In the genomic region with DNA sequence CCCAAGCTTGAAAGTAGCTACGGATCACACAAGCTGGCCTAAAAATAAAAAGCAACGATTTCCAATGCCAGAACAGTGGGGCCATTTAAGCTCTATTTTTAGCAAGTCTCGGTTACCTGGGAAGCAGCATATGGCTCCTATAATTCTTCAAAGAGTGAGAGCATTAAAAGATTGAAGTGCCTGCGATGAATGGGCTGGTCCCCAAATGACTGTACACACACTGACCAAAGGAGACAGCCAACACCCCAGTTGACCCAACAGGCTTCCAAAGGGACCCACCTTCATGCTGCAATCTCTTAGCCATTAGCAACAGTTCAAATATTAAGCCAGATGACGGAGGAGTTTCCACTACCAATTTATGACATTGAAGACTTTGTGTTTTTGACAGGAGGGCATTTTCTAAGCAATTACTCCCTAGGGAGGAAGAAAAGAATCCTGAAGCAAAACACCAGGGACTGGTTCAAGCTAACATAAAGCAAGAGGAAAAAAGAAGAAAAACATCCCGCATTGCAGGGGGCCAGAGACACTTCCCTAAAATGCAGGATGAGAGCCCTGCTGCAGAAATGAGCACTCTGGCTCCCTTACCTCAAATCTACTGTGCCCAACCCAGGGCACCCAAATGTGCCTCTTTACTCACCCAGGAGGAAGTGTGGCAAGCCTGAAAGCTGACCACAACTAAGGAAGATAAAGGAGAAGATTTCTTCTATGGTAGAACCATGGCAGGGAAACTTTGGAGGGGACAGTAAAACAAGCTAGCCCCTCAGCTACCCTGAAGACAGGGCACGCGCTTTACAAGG, we compare ENCODE assay signal across 11 cellular contexts. TPM values are rescaled to one million over a fixed set of nuclear protein-coding genes. Genes with fewer than 3 reads are reported as not detected.
DNase-seq lines count a peak whose midpoint lies in the region; ATAC-seq and TF ChIP-seq lines count a peak whose summit lies in the region.
"Had no signal": no experiment of that assay in that cellular context is flagged by ENCODE, and none has a peak within 500 bp of the region (broad histone marks: within the 10 kb centered on the region; RNA-seq: fewer than 3 reads in every experiment).

No MANE protein-coding gene starts in this region.

- TF ChIP-seq CTCF in MM.1S (IDR thresholded peaks at IDR 0.05; ENCODE audit: low read length), result no peak
- no peak for TF ChIP-seq CTCF in stomach (IDR thresholded peaks at IDR 0.05)

- peaks cover 13% of the 10 kb centered on the region for H3K36me3 Mint-ChIP-seq in T-helper 2 cell treated with Interferon-gamma antibody and Interleukin-4, amounts not matched to agents 5 μg/mL and 100 μg/mL, for 36 hours (ENCODE audit: low read depth)

- H3K36me3 ChIP-seq in ectodermal cell (ENCODE audit: control insufficient read depth, insufficient read depth, low read length) (no peaks in the 10 kb centered on the region), MM.1S (replicated peaks; ENCODE audit: insufficient read depth, low read length) (no peaks in the 10 kb centered on the region), stomach (no peaks in the 10 kb centered on the region)
- H3K36me3 ChIP-seq: ascending aorta had no signal

- no peaks in the 10 kb centered on the region for H3K9me3 Mint-ChIP-seq in T-helper 2 cell treated with Interferon-gamma antibody and Interleukin-4, amounts not matched to agents 5 μg/mL and 100 μg/mL, for 36 hours

- peak overlapping the region; percentile 73 for H3K27ac Mint-ChIP-seq in T-helper 2 cell treated with Interferon-gamma antibody and Interleukin-4, amounts not matched to agents 5 μg/mL and 100 μg/mL, for 36 hours

- DNase-seq in T-helper 2 cell treated with Interferon-gamma antibody and Interleukin-4, amounts not matched to agents 5 μg/mL and 100 μg/mL, for 36 hours (ENCODE audit: low spot score), result no peak
- DNase-seq in T-helper 2 cell, result no peak
- peak; percentile 95 for DNase-seq in NOMO-1 treated with DMSO at 0.1 percent for 48 hours (lab: John Stamatoyannopoulos, UW; ENCODE audit: unreplicated experiment)
- no peak for DNase-seq in sciatic nerve (ENCODE audit: low spot score)
- DNase-seq in MM.1S, result no peak
- DNase-seq in epidermal melanocyte (ENCODE audit: insufficient read length, low spot score), result no peak
- DNase-seq in stomach, result no peak
- DNase-seq: activated CD4-positive, CD25-positive, alpha-beta regulatory T cell treated with anti-CD3 and anti-CD28 coated beads, Interleukin-2, amount 50 U/mL, for 72 hours; NCI-H510A treated with DMSO at 0.1 percent for 48 hours had no signal

- no peaks in the 10 kb centered on the region for H4K20me1 ChIP-seq in MM.1S (ENCODE audit: insufficient read depth, low read length)

- H3K4me1 Mint-ChIP-seq in T-helper 2 cell treated with Interferon-gamma antibody and Interleukin-4, amounts not matched to agents 5 μg/mL and 100 μg/mL, for 36 hours (ENCODE audit: low read depth), result peaks cover 60% of the 10 kb centered on the region

- no peak for TF ChIP-seq POLR2A in stomach (IDR thresholded peaks at IDR 0.05)

- TF ChIP-seq EP300 in stomach (IDR thresholded peaks at IDR 0.05), result no peak

- 72 to 91% methylated on average over 6 to 8 of the region's 8 CpGs for WGBS in ectodermal cell, 2 experiments
- WGBS in stomach, 5 donors, result 61 to 75% (median 71%) methylated on average over 8 of the region's 8 CpGs

- ATAC-seq in sciatic nerve, result peak; percentile 50

- no peak overlapping the region for H2AFZ ChIP-seq in MM.1S (ENCODE audit: low read length)

- H3K9me3 ChIP-seq in ectodermal cell (ENCODE audit: control insufficient read depth, low read length) (no peaks in the 10 kb centered on the region), MM.1S (replicated peaks; ENCODE audit: insufficient read depth, low read length) (no peaks in the 10 kb centered on the region), stomach (no peaks in the 10 kb centered on the region)
- H3K9me3 ChIP-seq: ascending aorta had no signal

- intact Hi-C loops in sciatic nerve (cut with DNase I) (loop anchor here (10.0 kb wide), 1 partner anchor 121 kb away; no protein-coding TSS in a partner anchor), stomach (cut with DNase I; ENCODE audit: low total_unique reads) (no loop called here)

- H3K4me3 ChIP-seq in ectodermal cell (ENCODE audit: insufficient read depth, low read depth, low read length) (no peak overlapping the region), MM.1S (ENCODE audit: low read length) (no peak overlapping the region), stomach (no peak overlapping the region)
- H3K4me3 ChIP-seq: ascending aorta had no signal

- H3K79me2 ChIP-seq in MM.1S (ENCODE audit: low read length), result peaks cover 32% of the 10 kb centered on the region

- H3F3A ChIP-seq in MM.1S (ENCODE audit: insufficient read depth, low read length), result no peaks in the 10 kb centered on the region

- H3K27ac ChIP-seq in ectodermal cell (ENCODE audit: insufficient read depth, low read depth, low read length, poor library complexity, severe bottlenecking) (peak overlapping the region; percentile 16), MM.1S (ENCODE audit: low read length) (no peak overlapping the region), stomach (peak overlapping the region in 2 of 5 donors; percentile 22 to 65)
- H3K27ac ChIP-seq: ascending aorta had no signal

- H3K9me2 ChIP-seq in MM.1S (replicated peaks; ENCODE audit: insufficient read depth, low read length), result no peaks in the 10 kb centered on the region

- no peak overlapping the region for H3K4me2 ChIP-seq in MM.1S (ENCODE audit: low read depth, low read length)

- no peaks in the 10 kb centered on the region for H3K27me3 Mint-ChIP-seq in T-helper 2 cell treated with Interferon-gamma antibody and Interleukin-4, amounts not matched to agents 5 μg/mL and 100 μg/mL, for 36 hours (ENCODE audit: low read depth)

- H3K27me3 ChIP-seq in ectodermal cell (ENCODE audit: control insufficient read depth, insufficient read depth, low read length, poor library complexity, severe bottlenecking) (no peaks in the 10 kb centered on the region), MM.1S (replicated peaks; ENCODE audit: insufficient read depth, low read length) (no peaks in the 10 kb centered on the region), stomach (no peaks in the 10 kb centered on the region)
- H3K27me3 ChIP-seq: ascending aorta had no signal

- H3K4me1 ChIP-seq in ectodermal cell (ENCODE audit: control insufficient read depth, insufficient read depth, low read length), result peaks cover 5% of the 10 kb centered on the region
- peaks cover 49% of the 10 kb centered on the region for H3K4me1 ChIP-seq in MM.1S (ENCODE audit: low read length)
- H3K4me1 ChIP-seq in stomach, result peaks cover 0 to 37% (median 0%) of the 10 kb centered on the region in 4 donors
- H3K4me1 ChIP-seq: ascending aorta had no signal

- peak overlapping the region; percentile 65 for H3K4me3 Mint-ChIP-seq in T-helper 2 cell treated with Interferon-gamma antibody and Interleukin-4, amounts not matched to agents 5 μg/mL and 100 μg/mL, for 36 hours

- no peak overlapping the region for H3K9ac ChIP-seq in MM.1S (ENCODE audit: low read length)

RNA-seq across cellular contexts. Expression of gene SH3KBP1, which starts 21.6 kb away (rescaled TPM):
- polyA plus RNA-seq in ectodermal cell (2013, experiment 1 of 4), result 17.3 TPM
- polyA plus RNA-seq in ectodermal cell (2013, experiment 2 of 4), result 14.9 TPM
- polyA plus RNA-seq in ectodermal cell (2013, experiment 3 of 4), result 13.8 TPM
- 15.7 TPM for polyA plus RNA-seq in ectodermal cell (2013, experiment 4 of 4)
- total RNA-seq in sciatic nerve (36.3 TPM), stomach (10 to 100 TPM in 3 of 5 donors, 1 to 10 TPM in 2; 3.5 to 25.0 (median 11.6) TPM)
- 10 to 100 TPM in 2 of 3 donors, 1 to 10 TPM in 1; 3.7 to 17.8 (median 14.8) TPM for polyA plus RNA-seq in stomach
